1 cellular context compared by ENCODE assay signal in the genomic region with DNA sequence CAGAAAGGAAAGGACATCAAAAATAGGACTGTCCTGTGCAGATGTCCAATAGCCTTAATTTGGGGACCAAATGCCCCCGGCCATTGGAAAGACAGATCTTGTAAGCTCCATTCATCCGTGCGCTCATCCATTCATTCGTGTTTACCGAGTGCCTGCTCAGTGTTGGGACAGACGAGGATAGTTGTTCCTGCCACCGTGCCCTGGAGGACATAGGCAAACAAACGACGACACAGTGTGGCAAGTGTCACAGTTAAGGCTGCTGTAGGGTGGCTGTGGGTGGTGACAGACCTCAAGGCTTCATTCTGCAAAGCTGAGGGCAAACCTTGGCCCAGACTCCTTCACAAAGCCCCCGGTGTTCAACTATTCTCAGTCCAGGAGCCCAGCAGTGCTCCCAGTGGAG.
TF ChIP-seq lines count a peak whose summit lies in the region.

No MANE protein-coding gene starts in this region.

TF ChIP-seq in K562, 482 proteins besides CTCF, POLR2A, EP300 and RAD21 (continued from another document):
- TF ChIP-seq SNRNP70 (optimal IDR thresholded peaks at IDR 0.05; ENCODE audit: low read depth, low read length) = no peak
- TF ChIP-seq, protein P1, sequence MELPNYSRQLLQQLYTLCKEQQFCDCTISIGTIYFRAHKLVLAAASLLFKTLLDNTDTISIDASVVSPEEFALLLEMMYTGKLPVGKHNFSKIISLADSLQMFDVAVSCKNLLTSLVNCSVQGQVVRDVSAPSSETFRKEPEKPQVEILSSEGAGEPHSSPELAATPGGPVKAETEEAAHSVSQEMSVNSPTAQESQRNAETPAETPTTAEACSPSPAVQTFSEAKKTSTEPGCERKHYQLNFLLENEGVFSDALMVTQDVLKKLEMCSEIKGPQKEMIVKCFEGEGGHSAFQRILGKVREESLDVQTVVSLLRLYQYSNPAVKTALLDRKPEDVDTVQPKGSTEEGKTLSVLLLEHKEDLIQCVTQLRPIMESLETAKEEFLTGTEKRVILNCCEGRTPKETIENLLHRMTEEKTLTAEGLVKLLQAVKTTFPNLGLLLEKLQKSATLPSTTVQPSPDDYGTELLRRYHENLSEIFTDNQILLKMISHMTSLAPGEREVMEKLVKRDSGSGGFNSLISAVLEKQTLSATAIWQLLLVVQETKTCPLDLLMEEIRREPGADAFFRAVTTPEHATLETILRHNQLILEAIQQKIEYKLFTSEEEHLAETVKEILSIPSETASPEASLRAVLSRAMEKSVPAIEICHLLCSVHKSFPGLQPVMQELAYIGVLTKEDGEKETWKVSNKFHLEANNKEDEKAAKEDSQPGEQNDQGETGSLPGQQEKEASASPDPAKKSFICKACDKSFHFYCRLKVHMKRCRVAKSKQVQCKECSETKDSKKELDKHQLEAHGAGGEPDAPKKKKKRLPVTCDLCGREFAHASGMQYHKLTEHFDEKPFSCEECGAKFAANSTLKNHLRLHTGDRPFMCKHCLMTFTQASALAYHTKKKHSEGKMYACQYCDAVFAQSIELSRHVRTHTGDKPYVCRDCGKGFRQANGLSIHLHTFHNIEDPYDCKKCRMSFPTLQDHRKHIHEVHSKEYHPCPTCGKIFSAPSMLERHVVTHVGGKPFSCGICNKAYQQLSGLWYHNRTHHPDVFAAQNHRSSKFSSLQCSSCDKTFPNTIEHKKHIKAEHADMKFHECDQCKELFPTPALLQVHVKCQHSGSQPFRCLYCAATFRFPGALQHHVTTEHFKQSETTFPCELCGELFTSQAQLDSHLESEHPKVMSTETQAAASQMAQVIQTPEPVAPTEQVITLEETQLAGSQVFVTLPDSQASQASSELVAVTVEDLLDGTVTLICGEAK (IDR thresholded peaks at IDR 0.05) = 0 out of 2 replicates have a peak, but pooled peaks have one; percentile 30
- TF ChIP-seq, protein P1 (CRISPR knock-in tag; IDR thresholded peaks at IDR 0.05) = no peak
